10 cellular contexts compared by ENCODE assay signal in the genomic region with DNA sequence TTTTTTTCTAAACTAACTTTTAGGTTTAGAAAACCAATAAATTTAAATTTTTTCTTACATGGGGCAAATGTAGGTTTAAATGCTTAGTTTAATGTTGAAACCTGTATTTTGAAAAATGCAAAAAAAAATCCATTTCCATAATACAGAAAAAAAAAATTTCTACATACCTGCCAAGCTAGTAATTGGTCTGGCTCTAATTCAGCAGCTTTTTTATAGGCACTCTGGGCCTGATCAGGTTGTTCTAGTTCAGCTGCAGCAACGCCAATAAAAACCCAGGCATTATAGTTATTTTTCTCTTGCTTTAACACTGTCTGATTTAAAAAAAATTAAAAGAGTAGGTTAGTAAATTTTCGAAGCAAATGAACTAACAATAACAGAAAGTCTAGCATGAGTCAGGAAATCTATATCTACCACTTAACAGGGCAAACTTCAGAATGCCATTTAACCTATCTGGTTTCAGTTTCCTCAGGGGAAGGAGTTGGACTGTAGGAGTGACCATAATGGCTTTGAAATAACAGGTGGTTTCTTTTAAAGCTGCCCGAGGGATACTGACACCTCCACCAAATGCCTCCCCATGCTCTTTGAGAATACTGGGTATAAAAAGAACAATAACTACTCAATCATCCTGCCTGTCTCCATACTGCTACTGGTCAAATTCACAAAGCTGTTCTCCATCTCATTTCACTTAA. TPM values are rescaled to one million over a fixed set of nuclear protein-coding genes. Genes with fewer than 3 reads are reported as not detected.
DNase-seq lines count a peak whose midpoint lies in the region; ATAC-seq and TF ChIP-seq lines count a peak whose summit lies in the region.
"Had no signal": no experiment of that assay in that cellular context is flagged by ENCODE, and none has a peak within 500 bp of the region (broad histone marks: within the 10 kb centered on the region; RNA-seq: fewer than 3 reads in every experiment).

No MANE protein-coding gene starts in this region.

- peaks cover 5 to 8% of the 10 kb centered on the region in 2 donors for H3K4me1 Mint-ChIP-seq in immature natural killer cell
- H3K4me1 Mint-ChIP-seq in neural progenitor cell, result no peaks in the 10 kb centered on the region

- H3K9me3 Mint-ChIP-seq in immature natural killer cell, result no peaks in the 10 kb centered on the region
- H3K9me3 Mint-ChIP-seq in neural progenitor cell, result no peaks in the 10 kb centered on the region

- intact Hi-C loops in Panc1 (cut with micrococcal nuclease; ENCODE audit: unreplicated experiment) (no loop called here), OCI-LY7 (cut with micrococcal nuclease; ENCODE audit: unreplicated experiment) (no loop called here)

- H3K9me2 ChIP-seq in OCI-LY7 (ENCODE audit: insufficient read depth, low read length), result no peaks in the 10 kb centered on the region

- no peaks in the 10 kb centered on the region for H3K9me3 ChIP-seq in Panc1 (ENCODE audit: control insufficient read depth, insufficient read depth, low read depth, low read length)
- H3K9me3 ChIP-seq in neural progenitor cell (ENCODE audit: low read depth), result no peaks in the 10 kb centered on the region
- no peaks in the 10 kb centered on the region for H3K9me3 ChIP-seq in OCI-LY7 (ENCODE audit: low read length)

- H2AFZ ChIP-seq in neural progenitor cell (replicated peaks) (no peak overlapping the region), OCI-LY7 (ENCODE audit: low read length) (no peak overlapping the region)

- ATAC-seq in HG02678 (IDR thresholded peaks at IDR 0.05; ENCODE audit: unreplicated experiment) (peak; percentile 56), Panc1 (no peak; the same call in 1 of the 2 replicates), HG03469 (IDR thresholded peaks at IDR 0.05; ENCODE audit: unreplicated experiment) (no peak)

- BruUV-seq in Panc1 (replicated peaks; lab: Mats Ljungman, UMichigan) (no TSS peak), OCI-LY7 (replicated peaks; lab: Mats Ljungman, UMichigan) (no TSS peak)

- POLR2A ChIA-PET in Panc1 (lab: Charles Lee), result no interaction called here
- POLR2A ChIA-PET in OCI-LY7 (lab: Charles Lee), result interaction anchor here (1.2 to 1.6 kb wide), 3 partner anchors 9 to 22 kb away, joined by 4 to 5 read pairs (median 4); no protein-coding TSS in a partner anchor

- no peak overlapping the region for H3K9ac ChIP-seq in neural progenitor cell

- H3K27ac ChIP-seq in Panc1 (ENCODE audit: low read length), result 0 out of 2 replicates have a peak overlapping the region, but pooled peaks have one; percentile 18
- H3K27ac ChIP-seq in neural progenitor cell, result no peak overlapping the region
- H3K27ac ChIP-seq in OCI-LY7 (ENCODE audit: low read depth, low read length, poor library complexity, severe bottlenecking), result no peak overlapping the region
- H3K27ac ChIP-seq: C4-2B had no signal

- H4K20me1 ChIP-seq in neural progenitor cell (ENCODE audit: low read depth) (no peaks in the 10 kb centered on the region), OCI-LY7 (ENCODE audit: insufficient read depth, low read length) (no peaks in the 10 kb centered on the region)

- peaks cover 25 to 40% (median 28%) of the 10 kb centered on the region in 3 donors for H3K36me3 Mint-ChIP-seq in immature natural killer cell
- H3K36me3 Mint-ChIP-seq in neural progenitor cell, result peaks cover 23% of the 10 kb centered on the region

- H3K4me3 Mint-ChIP-seq in immature natural killer cell, result no peak overlapping the region
- H3K4me3 Mint-ChIP-seq in neural progenitor cell, result no peak overlapping the region

- H3K4me2 ChIP-seq in neural progenitor cell, result no peak overlapping the region
- H3K4me2 ChIP-seq in OCI-LY7 (ENCODE audit: low read length), result no peak overlapping the region

- no peaks in the 10 kb centered on the region for H3F3A ChIP-seq in neural progenitor cell (ENCODE audit: low read depth)

- H3K27me3 ChIP-seq in Panc1 (ENCODE audit: control insufficient read depth, insufficient read depth, low read length) (no peaks in the 10 kb centered on the region), neural progenitor cell (no peaks in the 10 kb centered on the region)

- H3K4me1 ChIP-seq in Panc1 (ENCODE audit: control insufficient read depth, insufficient read depth, low read length) (no peaks in the 10 kb centered on the region), neural progenitor cell (no peaks in the 10 kb centered on the region), OCI-LY7 (ENCODE audit: insufficient read depth, low read length, poor library complexity, severe bottlenecking) (no peaks in the 10 kb centered on the region)

- H3K79me2 ChIP-seq in neural progenitor cell (ENCODE audit: low read depth) (peaks cover 2% of the 10 kb centered on the region), OCI-LY7 (ENCODE audit: insufficient read depth, low read depth, low read length) (peaks cover 10% of the 10 kb centered on the region; the same call in 1 of the 2 replicates)

- H3K27ac Mint-ChIP-seq in immature natural killer cell (peak overlapping the region in 5 of 6 donors; percentile 8 to 58 (median 32)), neural progenitor cell (no peak overlapping the region)

- H3K4me3 ChIP-seq in Panc1 (ENCODE audit: low read depth in 2 of 2, low read length in 2 of 2) (no peak overlapping the region), neural progenitor cell (no peak overlapping the region), OCI-LY7 (ENCODE audit: low read depth, low read length, poor library complexity, severe bottlenecking) (no peak overlapping the region)

- no peaks in the 10 kb centered on the region for H3K27me3 Mint-ChIP-seq in immature natural killer cell (ENCODE audit: low read depth in 3 of 3)
- H3K27me3 Mint-ChIP-seq in neural progenitor cell (ENCODE audit: insufficient read depth, low read depth), result no peaks in the 10 kb centered on the region

- in situ Hi-C loops in Panc1 (cut with HindIII; ENCODE audit: low pct_unique_long_range_greater_than_20kb, low sequenced_read_pairs), result no loop called here

- CTCF ChIA-PET in Panc1 (lab: Charles Lee), result no interaction called here
- CTCF ChIA-PET in OCI-LY7 (lab: Charles Lee; ENCODE audit: unreplicated experiment), result no interaction called here

- H3K36me3 ChIP-seq in Panc1 (ENCODE audit: control insufficient read depth, insufficient read depth, low read length) (peaks cover 38% of the 10 kb centered on the region), neural progenitor cell (peaks cover 20% of the 10 kb centered on the region), OCI-LY7 (ENCODE audit: insufficient read depth, low read length) (peaks cover 95% of the 10 kb centered on the region)

- DNase-seq in Daoy (ENCODE audit: low read depth) (peak; percentile 6), Panc1 (ENCODE audit: low read depth, low spot score) (no peak), immature natural killer cell (no peak), neural progenitor cell (ENCODE audit: low spot score) (no peak), OCI-LY7 (ENCODE audit: low spot score) (no peak), MV-4-11 (lab: John Stamatoyannopoulos, UW) (no peak)
- DNase-seq: posterior cingulate gyrus had no signal

- TF ChIP-seq CTCF in Panc1 (IDR thresholded peaks at IDR 0.05) (no peak), neural progenitor cell (IDR thresholded peaks at IDR 0.05) (no peak), OCI-LY7 (conservative IDR thresholded peaks at IDR 0.05; ENCODE audit: low read length) (no peak)

RNA-seq across cellular contexts. Expression of gene SKIC3, which starts 11.6 kb away (rescaled TPM):
- 62.5 and 71.6 TPM in 2 replicates for total RNA-seq in Daoy (2014; rRNA removed; shearing (Covaris generic))
- total RNA-seq in Panc1 (2021; ENCODE audit: unreplicated experiment) (69.1 TPM), neural progenitor cell (ENCODE audit: low replicate concordance) (101 and 132 TPM in 2 replicates), OCI-LY7 (2022) (73.9 and 81.2 TPM in 2 replicates)
- 22.4 TPM for polyA plus RNA-seq in Panc1 (2012; ENCODE audit: insufficient read length)
- 10 to 100 TPM; 34.4 to 52.7 (median 50.2) TPM for polyA plus RNA-seq in immature natural killer cell
- total RNA-seq in OCI-LY7 (2014; rRNA removed; shearing (Covaris generic)), result 53.0 and 55.4 TPM in 2 replicates

RNA-seq across cellular contexts. Expression of gene ARSK, which starts 11.7 kb away (rescaled TPM):
- total RNA-seq in Daoy (2014; rRNA removed; shearing (Covaris generic)), result 6.2 and 8.5 TPM in 2 replicates
- total RNA-seq in Panc1 (2021; ENCODE audit: unreplicated experiment), result 13.7 TPM
- 7.2 TPM for polyA plus RNA-seq in Panc1 (2012; ENCODE audit: insufficient read length)
- polyA plus RNA-seq in immature natural killer cell, result 10 to 100 TPM; 11.0 to 14.7 (median 11.8) TPM
- 13.9 and 21.3 TPM in 2 replicates for total RNA-seq in neural progenitor cell (ENCODE audit: low replicate concordance)
- 4.1 and 5.9 TPM in 2 replicates for total RNA-seq in OCI-LY7 (2014; rRNA removed; shearing (Covaris generic))
- total RNA-seq in OCI-LY7 (2022), result 5.2 and 6.8 TPM in 2 replicates
